Comparison of ENCODE assay signal across 8 cellular contexts in the genomic region with DNA sequence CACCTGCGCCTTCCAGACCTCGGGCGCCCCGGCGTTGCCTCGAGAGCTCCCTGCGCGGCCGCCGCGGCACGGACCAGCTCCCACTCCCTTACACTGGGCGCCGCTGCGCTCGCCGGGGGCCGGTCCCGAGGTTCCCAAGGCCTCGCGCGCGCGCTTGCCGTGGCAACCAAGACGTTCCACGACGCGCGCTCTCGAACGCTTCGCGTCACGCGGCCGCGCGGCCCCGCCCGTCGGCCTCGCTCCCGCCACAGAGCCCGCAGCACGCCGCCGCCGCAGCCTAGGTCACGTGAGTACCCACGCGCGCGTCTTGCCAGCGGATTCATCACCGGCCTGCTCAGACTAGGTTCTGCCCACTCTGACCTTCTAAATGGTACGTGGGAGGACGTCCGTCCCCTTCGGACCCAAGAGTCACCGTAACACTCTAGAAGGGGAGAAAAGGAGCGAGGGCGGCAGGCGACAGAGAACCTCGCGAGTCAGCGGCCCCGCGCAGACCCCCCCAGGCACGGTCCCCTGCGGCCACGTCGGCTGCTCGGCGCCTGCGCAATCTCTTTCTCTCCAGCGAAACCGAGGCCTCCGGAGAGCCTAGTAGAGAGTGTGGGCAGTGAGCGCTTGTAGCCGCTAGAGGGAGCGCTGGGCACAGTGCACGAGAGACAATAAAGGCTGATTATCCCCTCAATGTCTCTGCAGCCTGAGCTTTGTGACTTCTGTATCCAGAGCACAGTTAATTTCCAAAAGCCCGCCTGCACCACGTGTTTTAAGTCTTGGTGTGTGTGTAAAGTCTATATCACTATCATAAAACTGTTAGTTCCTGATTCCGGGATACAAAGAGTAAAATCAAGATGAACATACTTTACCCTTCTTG. TPM values are rescaled to one million over a fixed set of nuclear protein-coding genes. Genes with fewer than 3 reads are reported as not detected.
DNase-seq lines count a peak whose midpoint lies in the region; ATAC-seq and TF ChIP-seq lines count a peak whose summit lies in the region.

A gene with protein sequence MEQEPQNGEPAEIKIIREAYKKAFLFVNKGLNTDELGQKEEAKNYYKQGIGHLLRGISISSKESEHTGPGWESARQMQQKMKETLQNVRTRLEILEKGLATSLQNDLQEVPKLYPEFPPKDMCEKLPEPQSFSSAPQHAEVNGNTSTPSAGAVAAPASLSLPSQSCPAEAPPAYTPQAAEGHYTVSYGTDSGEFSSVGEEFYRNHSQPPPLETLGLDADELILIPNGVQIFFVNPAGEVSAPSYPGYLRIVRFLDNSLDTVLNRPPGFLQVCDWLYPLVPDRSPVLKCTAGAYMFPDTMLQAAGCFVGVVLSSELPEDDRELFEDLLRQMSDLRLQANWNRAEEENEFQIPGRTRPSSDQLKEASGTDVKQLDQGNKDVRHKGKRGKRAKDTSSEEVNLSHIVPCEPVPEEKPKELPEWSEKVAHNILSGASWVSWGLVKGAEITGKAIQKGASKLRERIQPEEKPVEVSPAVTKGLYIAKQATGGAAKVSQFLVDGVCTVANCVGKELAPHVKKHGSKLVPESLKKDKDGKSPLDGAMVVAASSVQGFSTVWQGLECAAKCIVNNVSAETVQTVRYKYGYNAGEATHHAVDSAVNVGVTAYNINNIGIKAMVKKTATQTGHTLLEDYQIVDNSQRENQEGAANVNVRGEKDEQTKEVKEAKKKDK (minus strand): TSS at position 173 of the 862 bp plus-strand sequence. CDS start 10,564 bp downstream, outside the sequence.

- H3K4me1 Mint-ChIP-seq in GM23338, result peaks cover 21% of the 10 kb centered on the region
- H3K4me1 Mint-ChIP-seq in natural killer cell, result peaks cover 36 to 38% of the 10 kb centered on the region in 2 donors

- H3K9me3 Mint-ChIP-seq in GM23338 (no peaks in the 10 kb centered on the region), natural killer cell (no peaks in the 10 kb centered on the region)

- ATAC-seq in DND-41 (ENCODE audit: insufficient read depth, low read depth), result peak; percentile 99
- peak; percentile 89 for ATAC-seq in GM23338
- ATAC-seq in natural killer cell, result peak; percentile 82 to 94 (median 85)

- H3K36me3 ChIP-seq in DND-41 (ENCODE audit: insufficient read depth, low read length) (no peaks in the 10 kb centered on the region), GM23338 (ENCODE audit: insufficient read depth) (no peaks in the 10 kb centered on the region)

- H3K4me2 ChIP-seq in DND-41 (ENCODE audit: insufficient read depth, low read length) (no peak within 1 kb of the TSS), GM23338 (peak within 1 kb of the TSS; percentile 81)

- H3K9ac ChIP-seq in DND-41 (ENCODE audit: low read depth, low read length), result no peak within 1 kb of the TSS

- H3K4me3 ChIP-seq in DND-41 (ENCODE audit: low read depth in 1 of 2, low read length in 2 of 2), result no peak within 1 kb of the TSS
- peak within 1 kb of the TSS; percentile 58 for H3K4me3 ChIP-seq in GM23338
- peak within 1 kb of the TSS; percentile 92 for H3K4me3 ChIP-seq in fibroblast of pulmonary artery (replicated peaks; ENCODE audit: low read depth, low read length)

- intact Hi-C loops in natural killer cell (cut with micrococcal nuclease), result loop anchor here (1.0 to 5.0 kb wide), 5 partner anchors 49 to 721 kb away; a partner anchor contains a TSS

- H3K9me2 ChIP-seq in GM23338 (ENCODE audit: insufficient read depth), result no peaks in the 10 kb centered on the region

- H3K27ac Mint-ChIP-seq in GM23338 (peak within 1 kb of the TSS; percentile 95), natural killer cell (peak within 1 kb of the TSS; percentile 98 to 99)

- H2AFZ ChIP-seq in DND-41 (ENCODE audit: low read depth, low read length), result peak within 1 kb of the TSS; percentile 39; the same call in 1 of the 2 replicates
- H2AFZ ChIP-seq in GM23338, result no peak within 1 kb of the TSS

- H3K9me3 ChIP-seq in DND-41 (ENCODE audit: insufficient read depth, low read length, severe bottlenecking), result no peaks in the 10 kb centered on the region

- H3K27me3 Mint-ChIP-seq in GM23338 (ENCODE audit: insufficient read depth, low read depth, poor library complexity), result peaks cover 19% of the 10 kb centered on the region
- H3K27me3 Mint-ChIP-seq in natural killer cell (ENCODE audit: low read depth in 2 of 2), result peaks cover 0 to 5% of the 10 kb centered on the region in 2 donors

- H3K27me3 ChIP-seq in DND-41 (ENCODE audit: insufficient read depth, low read length, poor library complexity), result no peaks in the 10 kb centered on the region
- H3K27me3 ChIP-seq in GM23338 (ENCODE audit: insufficient read depth), result no peaks in the 10 kb centered on the region

- H3K4me1 ChIP-seq in DND-41 (ENCODE audit: insufficient read depth, low read length) (no peaks in the 10 kb centered on the region), GM23338 (ENCODE audit: insufficient read depth) (peaks cover 33% of the 10 kb centered on the region)

- peak; percentile 60 for DNase-seq in DND-41
- DNase-seq in GM23338 (ENCODE audit: low spot score), result peak; percentile 92
- DNase-seq in SHP77 treated with DMSO at 0.1 percent for 48 hours (lab: John Stamatoyannopoulos, UW), result peak; percentile 87
- DNase-seq in activated effector memory CD4-positive, alpha-beta T cell treated with anti-CD3 and anti-CD28 coated beads, Interleukin-2, amount 50 U/mL, for 16 hours, result peak; percentile 94
- DNase-seq in fibroblast of pulmonary artery (ENCODE audit: low read depth), result peak; percentile 94
- DNase-seq in natural killer cell, result peak; percentile 90
- peak; percentile 86 to 98 (median 90) for DNase-seq in stimulated activated naive CD4-positive, alpha-beta T cell (lab: John Stamatoyannopoulos, UW)

- no peaks in the 10 kb centered on the region for H3F3A ChIP-seq in GM23338 (replicated peaks; ENCODE audit: low read depth)

- H3K4me3 Mint-ChIP-seq in GM23338 (peak within 1 kb of the TSS; percentile 92), natural killer cell (peak within 1 kb of the TSS; percentile 99)

- H3K27ac ChIP-seq in DND-41 (ENCODE audit: low read length), result no peak within 1 kb of the TSS
- H3K27ac ChIP-seq in GM23338 (ENCODE audit: low read depth), result peak within 1 kb of the TSS; percentile 95

- no peaks in the 10 kb centered on the region for H3K79me2 ChIP-seq in DND-41 (ENCODE audit: insufficient read depth, low read length)
- peaks cover 41% of the 10 kb centered on the region for H3K79me2 ChIP-seq in GM23338 (replicated peaks; ENCODE audit: insufficient read depth)

- H3K36me3 Mint-ChIP-seq in GM23338 (ENCODE audit: low read depth) (no peaks in the 10 kb centered on the region), natural killer cell (no peaks in the 10 kb centered on the region)

- TF ChIP-seq CTCF in DND-41 (IDR thresholded peaks at IDR 0.05; ENCODE audit: borderline replicate concordance, extremely low read depth, low read length, poor library complexity, severe bottlenecking) (peak; percentile 86), GM23338 (conservative IDR thresholded peaks at IDR 0.05; ENCODE audit: low read depth in 2 of 2) (peak; percentile 95 to 96), LNCAP (IDR thresholded peaks at IDR 0.05) (peak; percentile 93), fibroblast of pulmonary artery (IDR thresholded peaks at IDR 0.05; ENCODE audit: low read length, missing control alignments) (peak; percentile 92), natural killer cell (IDR thresholded peaks at IDR 0.05) (peak; percentile 93)

- H4K20me1 ChIP-seq in DND-41 (ENCODE audit: insufficient read depth, low read length), result no peaks in the 10 kb centered on the region
- no peaks in the 10 kb centered on the region for H4K20me1 ChIP-seq in GM23338 (replicated peaks; ENCODE audit: insufficient read depth)

TF ChIP-seq in GM23338, 12 proteins besides CTCF, POLR2A, EP300 and RAD21:
- TF ChIP-seq, protein P1, sequence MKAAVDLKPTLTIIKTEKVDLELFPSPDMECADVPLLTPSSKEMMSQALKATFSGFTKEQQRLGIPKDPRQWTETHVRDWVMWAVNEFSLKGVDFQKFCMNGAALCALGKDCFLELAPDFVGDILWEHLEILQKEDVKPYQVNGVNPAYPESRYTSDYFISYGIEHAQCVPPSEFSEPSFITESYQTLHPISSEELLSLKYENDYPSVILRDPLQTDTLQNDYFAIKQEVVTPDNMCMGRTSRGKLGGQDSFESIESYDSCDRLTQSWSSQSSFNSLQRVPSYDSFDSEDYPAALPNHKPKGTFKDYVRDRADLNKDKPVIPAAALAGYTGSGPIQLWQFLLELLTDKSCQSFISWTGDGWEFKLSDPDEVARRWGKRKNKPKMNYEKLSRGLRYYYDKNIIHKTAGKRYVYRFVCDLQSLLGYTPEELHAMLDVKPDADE (IDR thresholded peaks at IDR 0.05), result 0 out of 2 replicates have a peak, but pooled peaks have one; percentile 27
- TF ChIP-seq ZNF114 (CRISPR knock-in tag; IDR thresholded peaks at IDR 0.05) (no peak), CREB1 (CRISPR knock-in tag; IDR thresholded peaks at IDR 0.05; ENCODE audit: low read depth) (peak; percentile 51; the same call in 1 of the 2 replicates), POLR2AphosphoS5 (IDR thresholded peaks at IDR 0.05; ENCODE audit: low read depth) (peak; percentile 45; the same call in 1 of the 2 replicates)

RNA-seq across cellular contexts. Expression of the gene that starts here (rescaled TPM):
- total RNA-seq in GM23338 (2014; rRNA removed; shearing (Covaris generic)), result 109 and 116 TPM in 2 replicates
- 109 and 115 TPM in 2 replicates for polyA plus RNA-seq in GM23338 (2016; fragmentation: Nextera tagmentation; extraction: Ambion mirVana)
- total RNA-seq in natural killer cell, result 10 to 100 TPM; 29.2 to 31.2 (median 30.6) TPM

Comparison
In these comparisons a context has a peak if more than half of its experiments do, and no peak if none do; other contexts are left out.
1. H3K4me3 ChIP-seq: peak in GM23338 (single experiment) and fibroblast of pulmonary artery (single experiment); none in DND-41 (0 of 2).
2. Peak in every context shown above with its lines, with median percentiles within 50 percentile points of each other: ATAC-seq, DNase-seq and CTCF ChIP-seq.